18 cellular contexts compared by ENCODE assay signal in genomic region chr16:89596061-89596689, GRCh38. TPM values are rescaled to one million over a fixed set of nuclear protein-coding genes. Genes with fewer than 3 reads are reported as not detected.
DNase-seq lines count a peak whose midpoint lies in the region; ATAC-seq, FAIRE-seq and TF ChIP-seq lines count a peak whose summit lies in the region.
"Had no signal": no experiment of that assay in that cellular context is flagged by ENCODE, and none has a peak within 500 bp of the region (broad histone marks: within the 10 kb centered on the region; RNA-seq: fewer than 3 reads in every experiment).

No MANE protein-coding gene starts in this region.

- H3K27ac ChIP-seq in A549 (0 out of 6 replicates have a peak overlapping the region, but pooled peaks of 1 of the 2 experiments have one; percentile 24), HCT116 (ENCODE audit: low read depth, low read length) (peak overlapping the region; percentile 9; the same call in 1 of the 2 replicates), neural progenitor cell (no peak overlapping the region)
- H3K27ac ChIP-seq: C4-2B, HL-60 had no signal

- TF ChIP-seq CTCF in A549 (IDR thresholded peaks at IDR 0.05) (no peak), HCT116 (IDR thresholded peaks at IDR 0.05 in 2 of 3, conservative IDR thresholded peaks at IDR 0.05 in 1 of 3; ENCODE audit: borderline replicate concordance in 1 of 3, insufficient read depth in 1 of 3, low read depth in 2 of 3, low read length in 2 of 3) (no peak), bronchial epithelial cell (IDR thresholded peaks at IDR 0.05; ENCODE audit: insufficient read depth, low read length, severe bottlenecking) (no peak), neural progenitor cell (IDR thresholded peaks at IDR 0.05) (no peak)

- no peak overlapping the region for H3K4me3 Mint-ChIP-seq in neural progenitor cell

- H3K4me1 ChIP-seq in A549: peaks cover 16% of the 10 kb centered on the region
- peaks cover 11 to 33% of the 10 kb centered on the region in 2 experiments; a peak in 3 of 4 replicates for H3K4me1 ChIP-seq in HCT116 (ENCODE audit: control insufficient read depth in 1 of 2, insufficient read depth in 2 of 2, low read length in 2 of 2)
- no peaks in the 10 kb centered on the region for H3K4me1 ChIP-seq in neural progenitor cell
- H3K4me1 ChIP-seq: BE2C had no signal

- TF ChIP-seq RAD21 in A549 (conservative IDR thresholded peaks at IDR 0.05 in 1 of 2, IDR thresholded peaks at IDR 0.05 in 1 of 2): no peak
- TF ChIP-seq RAD21 in HCT116 (IDR thresholded peaks at IDR 0.05; ENCODE audit: low read depth): no peak

- H3K9me3 ChIP-seq in A549 (no peaks in the 10 kb centered on the region), HCT116 (ENCODE audit: control insufficient read depth in 1 of 2, insufficient read depth in 1 of 2, low read depth in 1 of 2, low read length in 2 of 2) (no peaks in the 10 kb centered on the region), neural progenitor cell (ENCODE audit: low read depth) (no peaks in the 10 kb centered on the region)
- H3K9me3 ChIP-seq: BE2C had no signal

- FAIRE-seq in A549 (lab: Jason Lieb, UNC): no peak
- peak; percentile 18 for FAIRE-seq in bronchial epithelial cell (lab: Jason Lieb, UNC)
- FAIRE-seq: A204.1, GM18507 had no signal

- POLR2A ChIA-PET in A549 (lab: Yijun Ruan, JAX): no interaction called here
- POLR2A ChIA-PET in HCT116 (lab: Charles Lee): no interaction called here

- intact Hi-C loops in HCT116 (cut with micrococcal nuclease): no loop called here

- H3K27me3 ChIP-seq in HCT116 (ENCODE audit: insufficient read depth, low read length): no peaks in the 10 kb centered on the region
- H3K27me3 ChIP-seq in bronchial epithelial cell (ENCODE audit: control insufficient read depth, insufficient read depth, low read length): no peaks in the 10 kb centered on the region
- H3K27me3 ChIP-seq in neural progenitor cell: no peaks in the 10 kb centered on the region
- H3K27me3 ChIP-seq: BE2C had no signal

- peak overlapping the region; percentile 74 for H3K27ac Mint-ChIP-seq in neural progenitor cell

- peaks cover 3% of the 10 kb centered on the region for H3F3A ChIP-seq in neural progenitor cell (ENCODE audit: low read depth)

- peaks cover 3 to 6% of the 10 kb centered on the region in 2 experiments; a peak in 2 of 4 replicates for H3K36me3 ChIP-seq in HCT116 (ENCODE audit: control insufficient read depth in 1 of 2, insufficient read depth in 2 of 2, low read length in 2 of 2)
- no peaks in the 10 kb centered on the region for H3K36me3 ChIP-seq in bronchial epithelial cell (ENCODE audit: control insufficient read depth, insufficient read depth, low read length)
- no peaks in the 10 kb centered on the region for H3K36me3 ChIP-seq in neural progenitor cell
- H3K36me3 ChIP-seq: BE2C had no signal

- no peak for TF ChIP-seq EP300 in A549 (IDR thresholded peaks at IDR 0.05)

- no peaks in the 10 kb centered on the region for H3K36me3 Mint-ChIP-seq in neural progenitor cell

- H3K9me2 ChIP-seq in HCT116 (ENCODE audit: insufficient read depth): no peaks in the 10 kb centered on the region

- H4K20me1 ChIP-seq in HCT116 (ENCODE audit: insufficient read depth) (no peaks in the 10 kb centered on the region), neural progenitor cell (ENCODE audit: low read depth) (no peaks in the 10 kb centered on the region)

- H3K27me3 Mint-ChIP-seq in neural progenitor cell (ENCODE audit: insufficient read depth, low read depth): peaks cover 2% of the 10 kb centered on the region

- H3K9me3 Mint-ChIP-seq in neural progenitor cell: no peaks in the 10 kb centered on the region

- CTCF ChIA-PET in A549 (lab: Yijun Ruan, JAX) (interaction anchor here (0.8 to 1.7 kb wide), 5 partner anchors 15 to 104 kb away, joined by 3 to 4 read pairs (median 3); no protein-coding TSS in a partner anchor), HCT116 (lab: Charles Lee) (no interaction called here)

- no peak for TF ChIP-seq POLR2A in A549 (IDR thresholded peaks at IDR 0.05; ENCODE audit: low read length)
- TF ChIP-seq POLR2A in HCT116 (IDR thresholded peaks at IDR 0.05; ENCODE audit: borderline replicate concordance, extremely low read depth, insufficient read depth, insufficient read length): no peak

- no peak for ATAC-seq in A549
- ATAC-seq in HCT116: peak; percentile 4; the same call in 1 of the 2 replicates
- ATAC-seq in GM19452 (IDR thresholded peaks at IDR 0.05; ENCODE audit: unreplicated experiment): no peak
- no peak for ATAC-seq in GM21737 (IDR thresholded peaks at IDR 0.05; ENCODE audit: unreplicated experiment)
- no peak for ATAC-seq in GM18498 (IDR thresholded peaks at IDR 0.05; ENCODE audit: unreplicated experiment)

- H2AFZ ChIP-seq in HCT116 (ENCODE audit: low read depth, low read length, poor library complexity, severe bottlenecking): no peak overlapping the region
- H2AFZ ChIP-seq in neural progenitor cell (replicated peaks): no peak overlapping the region

- BruUV-seq in HCT116 (replicated peaks; lab: Mats Ljungman, UMichigan): no TSS peak

- RAD21 ChIA-PET in HCT116 (lab: Charles Lee; ENCODE audit: low non-redundant PET in 1 of 2, low total read pairs in 2 of 2, uncharacterized antibody in 2 of 2, unreplicated experiment in 2 of 2): no interaction called here

- H3K79me2 ChIP-seq in HCT116 (ENCODE audit: insufficient read depth, low read length): no peaks in the 10 kb centered on the region
- no peaks in the 10 kb centered on the region for H3K79me2 ChIP-seq in neural progenitor cell (ENCODE audit: low read depth)

- no peak overlapping the region for H3K4me3 ChIP-seq in A549
- H3K4me3 ChIP-seq in HCT116 (replicated peaks in 1 of 2; ENCODE audit: low read depth in 1 of 2, low read length in 2 of 2): no peak overlapping the region
- no peak overlapping the region for H3K4me3 ChIP-seq in bronchial epithelial cell (ENCODE audit: low read depth, low read length)
- no peak overlapping the region for H3K4me3 ChIP-seq in neural progenitor cell

- H3K4me2 ChIP-seq in A549 (no peak overlapping the region), HCT116 (ENCODE audit: low read length) (no peak overlapping the region), neural progenitor cell (no peak overlapping the region)

- WGBS in A549 (ENCODE audit: missing lambda C conversion rate): 92% methylated on average over 13 of the region's 25 CpGs

- H3K9ac ChIP-seq in HCT116 (ENCODE audit: low read length): no peak overlapping the region
- no peak overlapping the region for H3K9ac ChIP-seq in neural progenitor cell

- no peak for DNase-seq in A549 (ENCODE audit: low read depth in 1 of 2, low spot score in 1 of 2)
- DNase-seq in HCT116 (ENCODE audit: low read depth, low spot score): no peak
- no peak for DNase-seq in bronchial epithelial cell (ENCODE audit: low read depth)
- DNase-seq in neural progenitor cell (ENCODE audit: low spot score): no peak
- DNase-seq: BE2C, DMS53, GF-D8, HCEC 1CT, KG1 had no signal

- H3K4me1 Mint-ChIP-seq in neural progenitor cell: peaks cover 20% of the 10 kb centered on the region

TF ChIP-seq in A549, 52 proteins besides CTCF, POLR2A, EP300 and RAD21 (continues in another document):
- peak; percentile 79 for TF ChIP-seq MAFK (IDR thresholded peaks at IDR 0.05; ENCODE audit: partially characterized antibody)
- no peak for TF ChIP-seq BHLHE40 (IDR thresholded peaks at IDR 0.05; ENCODE audit: low read depth, low read length)

TF ChIP-seq in HCT116, 20 proteins besides CTCF, POLR2A, EP300 and RAD21:
- TF ChIP-seq ELF1 (IDR thresholded peaks at IDR 0.05; ENCODE audit: borderline replicate concordance, low read depth) (no peak), ZFX (IDR thresholded peaks at IDR 0.05) (0 out of 2 replicates have a peak, but pooled peaks have one; percentile 21)

RNA-seq across cellular contexts. Expression of gene DPEP1, which starts 17.3 kb away (rescaled TPM):
- polyA plus RNA-seq in A549 (2011; rRNA removed) (1.5 and 2.6 TPM in 2 replicates), A549 (2017; fragmentation: RNase III; extraction: RNeasy Plus Mini Kit Qiagen cat#74134 plus additional on column Dnase treatment) (0.97 to 1.3 TPM (median 1.1 TPM) in 3 replicates)
- 1.8 and 2.2 TPM in 2 replicates for polyA plus RNA-seq in A549 (2012; cell fraction: cytosol; rRNA removed)
- polyA plus RNA-seq in A549 (2012; cell fraction: nucleus; rRNA removed): 4.1 and 4.5 TPM in 2 replicates
- 2.8 and 4.6 TPM in 2 replicates for polyA minus RNA-seq in A549 (2011; rRNA and poly(A)+ RNA removed)
- total RNA-seq in HCT116 (2021; ENCODE audit: unreplicated experiment) (1.1 TPM), bronchial epithelial cell (0.26 TPM in 1 of 2 replicates, not detected in the other), neural progenitor cell (ENCODE audit: low replicate concordance) (0.24 and 0.74 TPM in 2 replicates)
- 0.73 and 1.1 TPM in 2 replicates for polyA plus RNA-seq in HCT116 (2012)
- total RNA-seq: H4 had no signal
- polyA plus RNA-seq: AG04450 had no signal

RNA-seq across cellular contexts. Expression of gene CPNE7, which starts 20.6 kb away (rescaled TPM):
- 22.8 and 25.8 TPM in 2 replicates for polyA plus RNA-seq in A549 (2011; rRNA removed)
- 83.9 and 89.9 TPM in 2 replicates for polyA plus RNA-seq in A549 (2012; cell fraction: cytosol; rRNA removed)
- 1,068 and 1,537 TPM in 2 replicates for polyA plus RNA-seq in A549 (2012; cell fraction: nucleus; rRNA removed)
- 42.8 to 55.2 TPM (median 45.2 TPM) in 3 replicates for polyA plus RNA-seq in A549 (2017; fragmentation: RNase III; extraction: RNeasy Plus Mini Kit Qiagen cat#74134 plus additional on column Dnase treatment)
- polyA minus RNA-seq in A549 (2011; rRNA and poly(A)+ RNA removed): 10.0 and 10.4 TPM in 2 replicates
- 201 TPM for total RNA-seq in HCT116 (2021; ENCODE audit: unreplicated experiment)
- polyA plus RNA-seq in HCT116 (2012): 136 and 148 TPM in 2 replicates
- 0.38 and 1.1 TPM in 2 replicates for total RNA-seq in bronchial epithelial cell
- 5.2 and 21.1 TPM in 2 replicates for total RNA-seq in neural progenitor cell (ENCODE audit: low replicate concordance)

RNA-seq across cellular contexts. Expression of gene RPL13, which starts 35.7 kb away (rescaled TPM):
- polyA plus RNA-seq in A549 (2011; rRNA removed): 2,291 and 2,911 TPM in 2 replicates
- 5,546 and 6,996 TPM in 2 replicates for polyA plus RNA-seq in A549 (2012; cell fraction: cytosol; rRNA removed)
- 3,523 and 4,870 TPM in 2 replicates for polyA plus RNA-seq in A549 (2012; cell fraction: nucleus; rRNA removed)
- polyA plus RNA-seq in A549 (2017; fragmentation: RNase III; extraction: RNeasy Plus Mini Kit Qiagen cat#74134 plus additional on column Dnase treatment): 2,979 to 3,246 TPM (median 3,044 TPM) in 3 replicates
- 1,187 and 1,226 TPM in 2 replicates for polyA minus RNA-seq in A549 (2011; rRNA and poly(A)+ RNA removed)
- 4,404 TPM for total RNA-seq in HCT116 (2021; ENCODE audit: unreplicated experiment)
- polyA plus RNA-seq in HCT116 (2012): 9,099 and 10,215 TPM in 2 replicates
- total RNA-seq in bronchial epithelial cell: 4,140 and 4,913 TPM in 2 replicates
- 1,914 and 5,602 TPM in 2 replicates for total RNA-seq in neural progenitor cell (ENCODE audit: low replicate concordance)
